Comparison of ENCODE assay signal across 8 cellular contexts in the genomic region with DNA sequence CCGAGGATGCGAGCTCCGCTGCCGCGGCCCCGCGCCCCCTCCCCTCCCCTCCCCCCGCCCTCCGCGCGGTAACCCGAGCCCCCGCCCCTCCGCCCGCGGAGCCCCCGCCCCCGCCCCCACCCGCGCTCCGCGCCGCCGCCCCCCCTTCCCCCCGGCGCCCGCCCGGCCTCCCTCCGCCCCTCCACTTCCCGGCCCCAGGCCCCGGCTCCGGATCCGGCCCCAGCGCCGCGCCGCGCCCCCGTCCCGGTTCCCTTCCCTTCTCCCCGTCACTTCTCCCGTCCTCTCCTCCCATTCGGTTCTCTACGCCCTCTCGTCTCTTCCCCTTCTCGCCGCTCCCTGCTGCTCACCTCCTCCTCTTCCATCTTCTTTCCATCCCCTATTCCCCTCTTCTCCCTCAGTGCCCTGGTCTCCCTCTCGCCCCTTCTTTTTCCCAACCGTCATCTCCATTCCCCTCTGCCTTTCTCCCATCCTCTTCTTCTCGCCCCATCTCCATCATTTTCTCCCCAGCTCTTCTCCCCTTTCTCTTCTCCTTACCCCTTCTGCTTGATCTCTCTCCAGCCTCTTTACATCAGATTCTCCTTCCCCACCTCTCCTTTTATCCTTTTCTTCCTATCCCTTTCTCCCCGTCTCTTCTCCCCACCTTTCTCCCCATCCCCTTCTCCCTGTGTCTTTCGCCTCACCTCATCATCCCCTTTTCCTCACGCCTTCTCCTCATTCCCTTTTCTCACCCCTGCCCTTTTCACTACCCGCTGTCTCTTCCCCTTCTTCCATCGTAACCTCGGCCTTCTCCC. TPM values are rescaled to one million over a fixed set of nuclear protein-coding genes. Genes with fewer than 3 reads are reported as not detected.
DNase-seq lines count a peak whose midpoint lies in the region; ATAC-seq, FAIRE-seq and TF ChIP-seq lines count a peak whose summit lies in the region.

A gene with protein sequence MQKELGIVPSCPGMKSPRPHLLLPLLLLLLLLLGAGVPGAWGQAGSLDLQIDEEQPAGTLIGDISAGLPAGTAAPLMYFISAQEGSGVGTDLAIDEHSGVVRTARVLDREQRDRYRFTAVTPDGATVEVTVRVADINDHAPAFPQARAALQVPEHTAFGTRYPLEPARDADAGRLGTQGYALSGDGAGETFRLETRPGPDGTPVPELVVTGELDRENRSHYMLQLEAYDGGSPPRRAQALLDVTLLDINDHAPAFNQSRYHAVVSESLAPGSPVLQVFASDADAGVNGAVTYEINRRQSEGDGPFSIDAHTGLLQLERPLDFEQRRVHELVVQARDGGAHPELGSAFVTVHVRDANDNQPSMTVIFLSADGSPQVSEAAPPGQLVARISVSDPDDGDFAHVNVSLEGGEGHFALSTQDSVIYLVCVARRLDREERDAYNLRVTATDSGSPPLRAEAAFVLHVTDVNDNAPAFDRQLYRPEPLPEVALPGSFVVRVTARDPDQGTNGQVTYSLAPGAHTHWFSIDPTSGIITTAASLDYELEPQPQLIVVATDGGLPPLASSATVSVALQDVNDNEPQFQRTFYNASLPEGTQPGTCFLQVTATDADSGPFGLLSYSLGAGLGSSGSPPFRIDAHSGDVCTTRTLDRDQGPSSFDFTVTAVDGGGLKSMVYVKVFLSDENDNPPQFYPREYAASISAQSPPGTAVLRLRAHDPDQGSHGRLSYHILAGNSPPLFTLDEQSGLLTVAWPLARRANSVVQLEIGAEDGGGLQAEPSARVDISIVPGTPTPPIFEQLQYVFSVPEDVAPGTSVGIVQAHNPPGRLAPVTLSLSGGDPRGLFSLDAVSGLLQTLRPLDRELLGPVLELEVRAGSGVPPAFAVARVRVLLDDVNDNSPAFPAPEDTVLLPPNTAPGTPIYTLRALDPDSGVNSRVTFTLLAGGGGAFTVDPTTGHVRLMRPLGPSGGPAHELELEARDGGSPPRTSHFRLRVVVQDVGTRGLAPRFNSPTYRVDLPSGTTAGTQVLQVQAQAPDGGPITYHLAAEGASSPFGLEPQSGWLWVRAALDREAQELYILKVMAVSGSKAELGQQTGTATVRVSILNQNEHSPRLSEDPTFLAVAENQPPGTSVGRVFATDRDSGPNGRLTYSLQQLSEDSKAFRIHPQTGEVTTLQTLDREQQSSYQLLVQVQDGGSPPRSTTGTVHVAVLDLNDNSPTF (N-terminal part only) (minus strand): TSS at position 20 of the 791 bp plus-strand sequence. CDS start 14,196 bp downstream, outside the sequence.

- peaks cover 42% of the 10 kb centered on the region for H3K27me3 ChIP-seq in brain microvascular endothelial cell (replicated peaks)
- H3K27me3 ChIP-seq in HepG2 (ENCODE audit: control insufficient read depth in 1 of 2, insufficient read depth in 2 of 2, low read length in 2 of 2): peaks cover 15 to 80% of the 10 kb centered on the region in 2 experiments
- H3K27me3 ChIP-seq in stomach smooth muscle (ENCODE audit: control insufficient read depth in 1 of 2, insufficient read depth in 2 of 2, low read length in 2 of 2): no peaks in the 10 kb centered on the region

- H3K4me1 ChIP-seq in A549 (no peaks in the 10 kb centered on the region), HepG2 (ENCODE audit: insufficient read depth, low read length) (peaks cover 12% of the 10 kb centered on the region), stomach smooth muscle (ENCODE audit: control insufficient read depth, insufficient read depth, low read length) (peaks cover 23% of the 10 kb centered on the region)

- no peak for TF ChIP-seq EP300 in A549 (IDR thresholded peaks at IDR 0.05)
- no peak for TF ChIP-seq EP300 in HepG2 (IDR thresholded peaks at IDR 0.05; ENCODE audit: low read depth in 2 of 2, low read length in 2 of 2)
- no peak for TF ChIP-seq EP300 in HepG2 (CRISPR knock-in tag; IDR thresholded peaks at IDR 0.05; ENCODE audit: borderline replicate concordance)

- peak within 1 kb of the TSS; percentile 77 for H3K4me2 ChIP-seq in A549
- peak within 1 kb of the TSS; percentile 53 for H3K4me2 ChIP-seq in HepG2 (ENCODE audit: low read depth, low read length)

- H3K36me3 ChIP-seq in brain microvascular endothelial cell (replicated peaks) (no peaks in the 10 kb centered on the region), HepG2 (replicated peaks in 1 of 2; ENCODE audit: control insufficient read depth in 1 of 2, insufficient read depth in 2 of 2, low read length in 2 of 2) (no peaks in the 10 kb centered on the region), stomach smooth muscle (ENCODE audit: control insufficient read depth in 2 of 2, insufficient read depth in 2 of 2, low read length in 2 of 2) (no peaks in the 10 kb centered on the region)

- in situ Hi-C loops in brain microvascular endothelial cell (cut with HindIII; ENCODE audit: low pct_ligation_motif_present, low sequenced_read_pairs): no loop called here
- in situ Hi-C loops in HepG2 (cut with HindIII; ENCODE audit: extremely low pct_ligation_motif_present, low pct_unique_long_range_greater_than_20kb): no loop called here

- BruUV-seq in HepG2 (replicated peaks; lab: Mats Ljungman, UMichigan): no TSS peak

- H3K4me3 ChIP-seq in A549 (peak within 1 kb of the TSS; percentile 36), HFF-Myc (replicated peaks; ENCODE audit: low read depth, low read length) (peak within 1 kb of the TSS; percentile 34), brain microvascular endothelial cell (ENCODE audit: low read depth, low read length) (peak within 1 kb of the TSS; percentile 27), HepG2 (replicated peaks in 1 of 3; ENCODE audit: insufficient read depth in 1 of 3, low read depth in 2 of 3, low read length in 3 of 3) (peak within 1 kb of the TSS in 1 of 3 experiments; percentile 37; a peak in 2 of 6 replicates), stomach smooth muscle (ENCODE audit: low read length in 2 of 2) (peak within 1 kb of the TSS; percentile 83 to 84)

- H3K79me2 ChIP-seq in HepG2 (ENCODE audit: insufficient read depth, low read length): no peaks in the 10 kb centered on the region

- peak in 1 of 2 experiments; percentile 33; a peak in 3 of 6 replicates for ATAC-seq in A549
- ATAC-seq in HepG2: no peak
- ATAC-seq in HG03139 (IDR thresholded peaks at IDR 0.05; ENCODE audit: unreplicated experiment): no peak
- no peak for ATAC-seq in GM21528 (IDR thresholded peaks at IDR 0.05; ENCODE audit: low FRiP score, unreplicated experiment)
- no peak for ATAC-seq in GM18907 (IDR thresholded peaks at IDR 0.05; ENCODE audit: unreplicated experiment)

- CTCF ChIA-PET in A549 (lab: Yijun Ruan, JAX) (interaction anchor here (0.8 to 1.8 kb wide), 2 partner anchors 28 to 30 kb away, joined by 3 to 5 read pairs; a partner anchor contains a TSS), HepG2 (lab: Yijun Ruan, JAX; ENCODE audit: low intra/inter-chr PET ratio, low total read pairs) (no interaction called here)

- no peaks in the 10 kb centered on the region for H4K20me1 ChIP-seq in HepG2 (ENCODE audit: insufficient read depth, low read length)

- H2AFZ ChIP-seq in HepG2 (ENCODE audit: low read length): no peak within 1 kb of the TSS

- FAIRE-seq in A549 (lab: Jason Lieb, UNC): no peak
- no peak for FAIRE-seq in HepG2 (lab: Jason Lieb, UNC)

- no peak for DNase-seq in A549 (ENCODE audit: low read depth in 1 of 2, low spot score in 1 of 2)
- no peak for DNase-seq in HFF-Myc (ENCODE audit: extremely low read depth, low read depth)
- no peak for DNase-seq in brain microvascular endothelial cell
- no peak for DNase-seq in HepG2 (ENCODE audit: low spot score)

- 50% methylated on average over 17 of the region's 56 CpGs for WGBS in A549 (ENCODE audit: missing lambda C conversion rate)
- 24% methylated on average over 43 of the region's 56 CpGs for WGBS in HepG2 (ENCODE audit: low lambda C conversion rate)

- no peak within 1 kb of the TSS for H3K9ac ChIP-seq in HepG2 (ENCODE audit: insufficient read depth, low read depth, low read length)
- H3K9ac ChIP-seq in stomach smooth muscle (ENCODE audit: low read length in 2 of 2): peak within 1 kb of the TSS; percentile 85 to 89

- intact Hi-C loops in HepG2 (cut with micrococcal nuclease; ENCODE audit: unreplicated experiment): no loop called here

- peak within 1 kb of the TSS in 1 of 2 experiments; percentile 74; a peak in 2 of 6 replicates for H3K27ac ChIP-seq in A549
- H3K27ac ChIP-seq in brain microvascular endothelial cell: no peak within 1 kb of the TSS
- no peak within 1 kb of the TSS for H3K27ac ChIP-seq in HepG2 (ENCODE audit: extremely low read length, insufficient read depth, low read length)
- H3K27ac ChIP-seq in stomach smooth muscle (ENCODE audit: low read length): peak within 1 kb of the TSS; percentile 73

- TF ChIP-seq CTCF in A549 (IDR thresholded peaks at IDR 0.05): no peak
- no peak for TF ChIP-seq CTCF in HFF-Myc (IDR thresholded peaks at IDR 0.05; ENCODE audit: low read depth, low read length, missing control alignments)
- TF ChIP-seq CTCF in brain microvascular endothelial cell (IDR thresholded peaks at IDR 0.05; ENCODE audit: low read depth, low read length, missing control alignments): no peak
- TF ChIP-seq CTCF in HepG2 (CRISPR knock-in tag; IDR thresholded peaks at IDR 0.05): no peak

- TF ChIP-seq POLR2A in A549 (IDR thresholded peaks at IDR 0.05; ENCODE audit: low read length) (no peak), HepG2 (IDR thresholded peaks at IDR 0.05; ENCODE audit: insufficient read depth in 1 of 2, low read depth in 2 of 2, low read length in 2 of 2) (no peak)

- POLR2A ChIA-PET in A549 (lab: Yijun Ruan, JAX): no interaction called here
- POLR2A ChIA-PET in HepG2 (lab: Yijun Ruan, JAX): no interaction called here

- TF ChIP-seq RAD21 in A549 (conservative IDR thresholded peaks at IDR 0.05 in 1 of 2, IDR thresholded peaks at IDR 0.05 in 1 of 2) (no peak), HepG2 (CRISPR knock-in tag; IDR thresholded peaks at IDR 0.05) (no peak)

- H3K9me3 ChIP-seq in A549 (no peaks in the 10 kb centered on the region), HepG2 (ENCODE audit: low read length) (no peaks in the 10 kb centered on the region), stomach smooth muscle (ENCODE audit: control insufficient read depth in 2 of 2, low read length in 2 of 2) (no peaks in the 10 kb centered on the region)

RNA-seq across cellular contexts. Expression of the gene that starts here (rescaled TPM):
- polyA plus RNA-seq in A549 (2011; rRNA removed): 0.06 and 0.08 TPM in 2 replicates
- 0.07 and 0.10 TPM in 2 replicates for polyA plus RNA-seq in A549 (2012; cell fraction: cytosol; rRNA removed)
- polyA plus RNA-seq in A549 (2012; cell fraction: nucleus; rRNA removed): 0.28 and 0.35 TPM in 2 replicates
- polyA plus RNA-seq in A549 (2017; fragmentation: RNase III; extraction: RNeasy Plus Mini Kit Qiagen cat#74134 plus additional on column Dnase treatment): 0.04 to 0.07 TPM (median 0.06 TPM) in 3 replicates
- 0.12 and 0.24 TPM in 2 replicates for polyA minus RNA-seq in A549 (2011; rRNA and poly(A)+ RNA removed)
- under 0.01 TPM in 1 of 2 replicates, not detected in the other for total RNA-seq in HepG2 (2016; rRNA removed; fragmentation: Illumina TruSeq; extraction: Trizol)
- total RNA-seq in HepG2 (2016; cell fraction: cytosol; rRNA removed; fragmentation: Illumina TruSeq; extraction: Trizol; ENCODE audit: low read depth): not detected in 2 replicates
- not detected in 2 replicates for total RNA-seq in HepG2 (2016; cell fraction: insoluble cytoplasmic fraction; rRNA removed; fragmentation: Illumina TruSeq; extraction: Trizol)
- total RNA-seq in HepG2 (2016; cell fraction: membrane; rRNA removed; fragmentation: Illumina TruSeq; extraction: Trizol): not detected in 2 replicates
- 0.06 TPM in 1 of 2 replicates, not detected in the other for total RNA-seq in HepG2 (2016; cell fraction: nucleus; rRNA removed; fragmentation: Illumina TruSeq; extraction: Trizol)
- polyA plus RNA-seq in HepG2 (2011; rRNA removed): 0.01 and 0.03 TPM in 2 replicates
- 0.01 TPM in 2 replicates for polyA plus RNA-seq in HepG2 (2011; cell fraction: cytosol; rRNA removed)
- 0.08 and 0.12 TPM in 2 replicates for polyA plus RNA-seq in HepG2 (2011; cell fraction: nucleus; rRNA removed)
- polyA plus RNA-seq in HepG2 (2012): 0.03 and 0.09 TPM in 2 replicates
- polyA plus RNA-seq in HepG2 (2016; cell fraction: cytosol; fragmentation: Illumina TruSeq; extraction: Trizol; ENCODE audit: low read depth): not detected in 2 replicates
- not detected in 2 replicates for polyA plus RNA-seq in HepG2 (2016; cell fraction: insoluble cytoplasmic fraction; fragmentation: Illumina TruSeq; extraction: Trizol; ENCODE audit: low read depth)
- not detected in 2 replicates for polyA plus RNA-seq in HepG2 (2016; cell fraction: membrane; fragmentation: Illumina TruSeq; extraction: Trizol; ENCODE audit: low read depth)
- polyA plus RNA-seq in HepG2 (2016; cell fraction: nucleus; fragmentation: Illumina TruSeq; extraction: Trizol; ENCODE audit: insufficient read depth, low read depth): not detected in 2 replicates
- polyA minus RNA-seq in HepG2 (2011; rRNA and poly(A)+ RNA removed; ENCODE audit: low replicate concordance): 0.07 and 0.16 TPM in 2 replicates
- 0.10 TPM in 1 of 2 replicates, not detected in the other for polyA minus RNA-seq in HepG2 (2011; cell fraction: cytosol; rRNA and poly(A)+ RNA removed)
- 0.12 and 0.13 TPM in 2 replicates for polyA minus RNA-seq in HepG2 (2011; cell fraction: nucleus; rRNA and poly(A)+ RNA removed)
